Comparison of ENCODE assay signal across 1 cellular context in the genomic region with DNA sequence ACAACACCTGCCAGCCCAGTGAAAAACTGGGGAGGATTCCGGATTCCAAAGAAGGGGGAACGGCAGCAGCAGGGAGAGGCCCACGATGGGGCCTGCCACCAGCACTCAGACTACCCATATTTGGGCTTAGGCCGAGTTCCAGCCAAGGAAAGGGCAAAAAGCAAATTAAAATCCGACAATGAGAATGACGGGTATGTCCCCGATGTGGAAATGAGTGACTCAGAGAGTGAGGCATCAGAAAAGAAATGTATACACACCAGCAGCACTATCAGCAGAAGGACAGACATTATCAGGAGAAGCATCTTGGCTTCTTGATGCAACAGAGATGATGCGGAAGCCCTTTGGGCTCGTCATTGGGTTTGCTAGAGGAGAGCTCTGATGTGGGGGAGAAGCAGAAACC.
TF ChIP-seq lines count a peak whose summit lies in the region.

No MANE protein-coding gene starts in this region.

TF ChIP-seq in A549, 52 proteins besides CTCF, POLR2A, EP300 and RAD21 (continued from another document):
- TF ChIP-seq, protein P1, sequence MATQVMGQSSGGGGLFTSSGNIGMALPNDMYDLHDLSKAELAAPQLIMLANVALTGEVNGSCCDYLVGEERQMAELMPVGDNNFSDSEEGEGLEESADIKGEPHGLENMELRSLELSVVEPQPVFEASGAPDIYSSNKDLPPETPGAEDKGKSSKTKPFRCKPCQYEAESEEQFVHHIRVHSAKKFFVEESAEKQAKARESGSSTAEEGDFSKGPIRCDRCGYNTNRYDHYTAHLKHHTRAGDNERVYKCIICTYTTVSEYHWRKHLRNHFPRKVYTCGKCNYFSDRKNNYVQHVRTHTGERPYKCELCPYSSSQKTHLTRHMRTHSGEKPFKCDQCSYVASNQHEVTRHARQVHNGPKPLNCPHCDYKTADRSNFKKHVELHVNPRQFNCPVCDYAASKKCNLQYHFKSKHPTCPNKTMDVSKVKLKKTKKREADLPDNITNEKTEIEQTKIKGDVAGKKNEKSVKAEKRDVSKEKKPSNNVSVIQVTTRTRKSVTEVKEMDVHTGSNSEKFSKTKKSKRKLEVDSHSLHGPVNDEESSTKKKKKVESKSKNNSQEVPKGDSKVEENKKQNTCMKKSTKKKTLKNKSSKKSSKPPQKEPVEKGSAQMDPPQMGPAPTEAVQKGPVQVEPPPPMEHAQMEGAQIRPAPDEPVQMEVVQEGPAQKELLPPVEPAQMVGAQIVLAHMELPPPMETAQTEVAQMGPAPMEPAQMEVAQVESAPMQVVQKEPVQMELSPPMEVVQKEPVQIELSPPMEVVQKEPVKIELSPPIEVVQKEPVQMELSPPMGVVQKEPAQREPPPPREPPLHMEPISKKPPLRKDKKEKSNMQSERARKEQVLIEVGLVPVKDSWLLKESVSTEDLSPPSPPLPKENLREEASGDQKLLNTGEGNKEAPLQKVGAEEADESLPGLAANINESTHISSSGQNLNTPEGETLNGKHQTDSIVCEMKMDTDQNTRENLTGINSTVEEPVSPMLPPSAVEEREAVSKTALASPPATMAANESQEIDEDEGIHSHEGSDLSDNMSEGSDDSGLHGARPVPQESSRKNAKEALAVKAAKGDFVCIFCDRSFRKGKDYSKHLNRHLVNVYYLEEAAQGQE (IDR thresholded peaks at IDR 0.05): no peak
- no peak for TF ChIP-seq ZC3H11A (IDR thresholded peaks at IDR 0.05)
- 0 out of 4 replicates have a peak, but pooled peaks have one; percentile 9 to 12 for TF ChIP-seq CEBPB (IDR thresholded peaks at IDR 0.05)
- no peak for TF ChIP-seq BHLHE40 (IDR thresholded peaks at IDR 0.05; ENCODE audit: low read depth, low read length)
- TF ChIP-seq JUNB (IDR thresholded peaks at IDR 0.05): peak; percentile 43
- no peak for TF ChIP-seq RARB (CRISPR knock-in tag; IDR thresholded peaks at IDR 0.05)
- TF ChIP-seq GATA3 (IDR thresholded peaks at IDR 0.05; ENCODE audit: borderline replicate concordance): peak; percentile 61; the same call in 1 of the 2 replicates
- no peak for TF ChIP-seq HOXB13 (CRISPR knock-in tag; IDR thresholded peaks at IDR 0.05; ENCODE audit: low read depth)
- no peak for TF ChIP-seq CBX2 (IDR thresholded peaks at IDR 0.05; ENCODE audit: borderline replicate concordance, low read depth)
- TF ChIP-seq NR3C1 (IDR thresholded peaks at IDR 0.05): no peak
- TF ChIP-seq MAZ (IDR thresholded peaks at IDR 0.05; ENCODE audit: borderline replicate concordance, low read depth, low read length): no peak
- TF ChIP-seq TP53 (CRISPR knock-in tag; IDR thresholded peaks at IDR 0.05): no peak
- no peak for TF ChIP-seq FOSB (CRISPR knock-in tag; IDR thresholded peaks at IDR 0.05)
- TF ChIP-seq, protein P2, sequence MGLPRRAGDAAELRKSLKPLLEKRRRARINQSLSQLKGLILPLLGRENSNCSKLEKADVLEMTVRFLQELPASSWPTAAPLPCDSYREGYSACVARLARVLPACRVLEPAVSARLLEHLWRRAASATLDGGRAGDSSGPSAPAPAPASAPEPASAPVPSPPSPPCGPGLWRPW (IDR thresholded peaks at IDR 0.05): no peak
- TF ChIP-seq FOSL2 (IDR thresholded peaks at IDR 0.05): peak; percentile 56
- peak; percentile 76 for TF ChIP-seq FOSL2 (CRISPR knock-in tag; IDR thresholded peaks at IDR 0.05)
- no peak for TF ChIP-seq CBX8 (IDR thresholded peaks at IDR 0.05)
- TF ChIP-seq HDAC2 (IDR thresholded peaks at IDR 0.05): no peak
- TF ChIP-seq ZSCAN20 (CRISPR knock-in tag; IDR thresholded peaks at IDR 0.05): no peak
- TF ChIP-seq, protein P3, sequence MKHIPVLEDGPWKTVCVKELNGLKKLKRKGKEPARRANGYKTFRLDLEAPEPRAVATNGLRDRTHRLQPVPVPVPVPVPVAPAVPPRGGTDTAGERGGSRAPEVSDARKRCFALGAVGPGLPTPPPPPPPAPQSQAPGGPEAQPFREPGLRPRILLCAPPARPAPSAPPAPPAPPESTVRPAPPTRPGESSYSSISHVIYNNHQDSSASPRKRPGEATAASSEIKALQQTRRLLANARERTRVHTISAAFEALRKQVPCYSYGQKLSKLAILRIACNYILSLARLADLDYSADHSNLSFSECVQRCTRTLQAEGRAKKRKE (CRISPR knock-in tag; IDR thresholded peaks at IDR 0.05; ENCODE audit: low read depth): no peak
- no peak for TF ChIP-seq CHD4 (IDR thresholded peaks at IDR 0.05; ENCODE audit: borderline replicate concordance)
- TF ChIP-seq RCOR1 (IDR thresholded peaks at IDR 0.05; ENCODE audit: low read depth, low read length): no peak
